21 cellular contexts compared by ENCODE assay signal in the genomic region with DNA sequence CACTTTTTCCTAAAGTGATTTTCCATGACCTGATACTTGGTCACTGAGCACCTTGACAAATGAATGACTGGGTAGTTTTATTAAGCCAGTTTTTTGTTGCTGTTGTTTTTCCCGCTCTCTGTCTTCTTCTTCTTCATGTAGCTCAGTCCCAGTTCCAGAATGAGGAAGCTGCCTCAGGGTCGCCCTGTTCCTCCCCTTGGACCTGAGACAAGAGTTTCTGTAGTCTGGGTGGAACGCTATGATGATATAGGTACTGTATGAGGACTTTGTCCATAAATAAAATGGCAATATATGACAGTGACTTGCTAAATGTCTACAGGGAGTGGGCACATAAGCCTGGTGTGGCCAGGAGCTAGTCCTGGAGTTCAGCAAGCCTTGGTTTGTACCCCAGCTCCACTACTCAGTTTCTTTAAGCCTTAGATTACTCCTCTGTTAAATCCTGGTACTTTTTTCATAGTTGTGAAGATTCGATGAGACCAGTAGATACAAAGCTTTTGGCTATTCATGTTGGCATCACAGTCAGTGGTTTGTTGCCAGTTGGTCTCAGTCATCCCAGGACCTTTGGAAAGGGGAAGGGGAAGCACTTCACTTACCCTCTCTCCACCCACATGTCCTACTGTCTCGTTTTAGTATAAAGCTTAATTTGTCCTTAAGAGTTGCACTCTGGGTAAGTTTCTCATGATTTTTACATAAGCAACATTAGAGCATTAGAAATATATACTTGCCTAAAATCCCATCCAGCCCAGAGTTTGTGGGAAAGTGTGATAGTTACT. TPM values are rescaled to one million over a fixed set of nuclear protein-coding genes. Genes with fewer than 3 reads are reported as not detected.
"Had no signal": no experiment of that assay in that cellular context is flagged by ENCODE, and none has a peak within 500 bp of the region (broad histone marks: within the 10 kb centered on the region; RNA-seq: fewer than 3 reads in every experiment).

No MANE protein-coding gene starts in this region.

- H3K9me3 Mint-ChIP-seq: memory B cell; nephron; stimulated activated naive CD8-positive, alpha-beta T cell treated with anti-CD3 and anti-CD28 coated beads, Interleukin-15, amount 100 ng/mL, for 72 hours had no signal

- H3K4me3 ChIP-seq: adrenal gland, coronary artery, heart left ventricle, left lung, psoas muscle, right lobe of liver, testis had no signal

- H3K9me3 ChIP-seq: adrenal gland, heart left ventricle, left lung, psoas muscle, right lobe of liver, testis had no signal

- DNase-seq: activated CD4-positive, alpha-beta T cell treated with anti-CD3 and anti-CD28 coated beads for 1 hour; activated CD4-positive, alpha-beta T cell treated with anti-CD3 and anti-CD28 coated beads, Interleukin-2, amount 50 U/mL, for 48 hours; activated naive CD4-positive, alpha-beta T cell treated with Interleukin-2 at 50 U/mL for 16 hours; adrenal gland; central memory CD4-positive, alpha-beta T cell; effector CD8-positive, alpha-beta T cell; heart left ventricle; left lung; psoas muscle; right lobe of liver; stimulated activated CD4-positive, alpha-beta T cell treated with anti-CD3 and anti-CD28 coated beads, Interleukin-1b, Interleukin-23, amount 100 ng/mL, for 48 hours; stimulated activated naive CD8-positive, alpha-beta T cell treated with anti-CD3 and anti-CD28 coated beads, Interleukin-15, amount 100 ng/mL, for 72 hours; T-helper 2 cell; testis had no signal

- H3K27ac Mint-ChIP-seq: nephron; stimulated activated naive CD8-positive, alpha-beta T cell treated with anti-CD3 and anti-CD28 coated beads, Interleukin-15, amount 100 ng/mL, for 72 hours had no signal

- ATAC-seq: heart left ventricle; left lung; psoas muscle; right lobe of liver; stimulated activated naive CD8-positive, alpha-beta T cell treated with anti-CD3 and anti-CD28 coated beads, Interleukin-15, amount 100 ng/mL, for 72 hours had no signal

- H3K4me1 Mint-ChIP-seq: memory B cell; stimulated activated naive CD8-positive, alpha-beta T cell treated with anti-CD3 and anti-CD28 coated beads, Interleukin-15, amount 100 ng/mL, for 72 hours had no signal

- FAIRE-seq: frontal cortex had no signal

- H3K27ac ChIP-seq: adrenal gland, coronary artery, heart left ventricle, left lung, psoas muscle, right lobe of liver, testis had no signal

- H3K27me3 ChIP-seq: adrenal gland, heart left ventricle, left lung, right lobe of liver, testis had no signal

- H3K4me1 ChIP-seq: adrenal gland, left lung, psoas muscle, right lobe of liver, testis had no signal

- H3K4me3 Mint-ChIP-seq: memory B cell; nephron; stimulated activated naive CD8-positive, alpha-beta T cell treated with anti-CD3 and anti-CD28 coated beads, Interleukin-15, amount 100 ng/mL, for 72 hours had no signal

- H3K27me3 Mint-ChIP-seq: memory B cell; stimulated activated naive CD8-positive, alpha-beta T cell treated with anti-CD3 and anti-CD28 coated beads, Interleukin-15, amount 100 ng/mL, for 72 hours had no signal

RNA-seq across cellular contexts. Expression of gene ADIG, which starts 11.1 kb away (rescaled TPM):
- total RNA-seq: adrenal gland, fibroblast of lung, frontal cortex, heart left ventricle, left lung, osteoblast, psoas muscle, right lobe of liver, urinary bladder had no signal
- polyA plus RNA-seq: adrenal gland, fibroblast of lung, heart left ventricle, psoas muscle, urinary bladder had no signal

RNA-seq across cellular contexts. Expression of gene ARHGAP40, which starts 31.7 kb away (rescaled TPM):
- total RNA-seq: adrenal gland, fibroblast of lung, heart left ventricle, osteoblast, psoas muscle had no signal
- polyA plus RNA-seq: fibroblast of lung had no signal
